ENCODE assay signal across 1 cellular context in genomic region chr15:40595773-40596172, GRCh38.
TF ChIP-seq lines count a peak whose summit lies in the region.

No MANE protein-coding gene starts in this region.

TF ChIP-seq in endothelial cell of umbilical vein, 7 proteins besides CTCF, POLR2A, EP300 and RAD21:
- no peak for TF ChIP-seq EZH2 (IDR thresholded peaks at IDR 0.05; ENCODE audit: borderline replicate concordance, low read depth, low read length, severe bottlenecking)
- no peak for TF ChIP-seq MYC (IDR thresholded peaks at IDR 0.05; ENCODE audit: low read depth, low read length)
- no peak for TF ChIP-seq FOS (IDR thresholded peaks at IDR 0.05; ENCODE audit: borderline replicate concordance, insufficient read depth, low read length)
- no peak for TF ChIP-seq MAX (IDR thresholded peaks at IDR 0.05; ENCODE audit: insufficient read depth, insufficient read length)
- TF ChIP-seq POLR2AphosphoS5 (IDR thresholded peaks at IDR 0.05; ENCODE audit: insufficient read depth, low read depth, low read length) = no peak
- TF ChIP-seq JUN (IDR thresholded peaks at IDR 0.05; ENCODE audit: borderline replicate concordance, insufficient read depth, insufficient read length, low read depth) = no peak
- no peak for TF ChIP-seq GATA2 (IDR thresholded peaks at IDR 0.05; ENCODE audit: insufficient read depth, insufficient read length, low read depth, low read length)
